In genomic region chr11:77806415-77806814, GRCh38 we compare ENCODE assay signal across 19 cellular contexts.
"Had no signal": no experiment of that assay in that cellular context is flagged by ENCODE, and none has a peak within 500 bp of the region (broad histone marks: within the 10 kb centered on the region; RNA-seq: fewer than 3 reads in every experiment).

No MANE protein-coding gene starts in this region.

- DNase-seq: activated CD4-positive, alpha-beta memory T cell treated with anti-CD3 and anti-CD28 coated beads for 36 hours; activated CD4-positive, alpha-beta T cell treated with anti-CD3 and anti-CD28 coated beads for 4 hours; activated CD8-positive, alpha-beta memory T cell treated with anti-CD3 and anti-CD28 coated beads, Interleukin-2, amount 10 ng/mL, durations not matched to agents 7 days and 5 days; activated effector memory CD4-positive, alpha-beta T cell treated with anti-CD3 and anti-CD28 coated beads, Interleukin-2, amount 50 U/mL, for 16 hours; activated T-cell treated with anti-CD3 and anti-CD28 coated beads for 4 hours; central memory CD4-positive, alpha-beta T cell; effector memory CD4-positive, alpha-beta T cell; lower lobe of right lung; naive B cell; occipital lobe; sigmoid colon; stimulated activated CD4-positive, alpha-beta T cell treated with anti-CD3 and anti-CD28 coated beads, Interleukin-4, amount 100 ng/mL, for 1 hour; stimulated activated naive CD8-positive, alpha-beta T cell treated with anti-CD3 and anti-CD28 coated beads, Interleukin-15, amount 100 ng/mL, for 72 hours; T-helper 1 cell; T-helper 9 cell; tibial artery had no signal

- ATAC-seq: activated CD8-positive, alpha-beta memory T cell treated with anti-CD3 and anti-CD28 coated beads, Interleukin-2, amount 10 ng/mL, durations not matched to agents 7 days and 5 days; activated naive CD4-positive, alpha-beta T cell treated with anti-CD3 and anti-CD28 coated beads, Interleukin-2, amount 50 U/mL, for 72 hours; lower lobe of right lung; stimulated activated naive CD8-positive, alpha-beta T cell treated with anti-CD3 and anti-CD28 coated beads, Interleukin-15, amount 100 ng/mL, for 72 hours had no signal

- H3K9me3 ChIP-seq: esophagus muscularis mucosa, lower lobe of right lung, sigmoid colon, tibial artery had no signal

- H3K27me3 ChIP-seq: esophagus muscularis mucosa, sigmoid colon, tibial artery had no signal

- H3K4me3 Mint-ChIP-seq: activated CD4-positive, alpha-beta memory T cell treated with anti-CD3 and anti-CD28 coated beads for 36 hours; activated CD8-positive, alpha-beta memory T cell treated with anti-CD3 and anti-CD28 coated beads, Interleukin-2, amount 10 ng/mL, durations not matched to agents 7 days and 5 days; neural crest cell; stimulated activated naive CD8-positive, alpha-beta T cell treated with anti-CD3 and anti-CD28 coated beads, Interleukin-15, amount 100 ng/mL, for 72 hours had no signal

- H3K27me3 Mint-ChIP-seq: activated CD4-positive, alpha-beta memory T cell treated with anti-CD3 and anti-CD28 coated beads for 36 hours; activated CD8-positive, alpha-beta memory T cell treated with anti-CD3 and anti-CD28 coated beads, Interleukin-2, amount 10 ng/mL, durations not matched to agents 7 days and 5 days; naive B cell; stimulated activated naive CD8-positive, alpha-beta T cell treated with anti-CD3 and anti-CD28 coated beads, Interleukin-15, amount 100 ng/mL, for 72 hours had no signal

- H3K36me3 ChIP-seq: sigmoid colon, tibial artery had no signal

- H3K27ac Mint-ChIP-seq: activated CD4-positive, alpha-beta memory T cell treated with anti-CD3 and anti-CD28 coated beads for 36 hours; activated CD8-positive, alpha-beta memory T cell treated with anti-CD3 and anti-CD28 coated beads, Interleukin-2, amount 10 ng/mL, durations not matched to agents 7 days and 5 days; stimulated activated naive CD8-positive, alpha-beta T cell treated with anti-CD3 and anti-CD28 coated beads, Interleukin-15, amount 100 ng/mL, for 72 hours had no signal

- H3K9me3 Mint-ChIP-seq: activated CD4-positive, alpha-beta memory T cell treated with anti-CD3 and anti-CD28 coated beads for 36 hours; activated naive CD4-positive, alpha-beta T cell treated with anti-CD3 and anti-CD28 coated beads, Interleukin-2, amount 50 U/mL, for 72 hours; naive B cell; neural crest cell; stimulated activated naive CD8-positive, alpha-beta T cell treated with anti-CD3 and anti-CD28 coated beads, Interleukin-15, amount 100 ng/mL, for 72 hours had no signal

- H3K27ac ChIP-seq: esophagus muscularis mucosa, lower lobe of right lung, sigmoid colon, tibial artery had no signal

- H3K4me3 ChIP-seq: esophagus muscularis mucosa, lower lobe of right lung, sigmoid colon, tibial artery had no signal
